20 cellular contexts compared by ENCODE assay signal in genomic region chr20:25864326-25864970, GRCh38.
DNase-seq lines count a peak whose midpoint lies in the region; ATAC-seq and TF ChIP-seq lines count a peak whose summit lies in the region.
"Had no signal": no experiment of that assay in that cellular context is flagged by ENCODE, and none has a peak within 500 bp of the region (broad histone marks: within the 10 kb centered on the region; RNA-seq: fewer than 3 reads in every experiment).

No MANE protein-coding gene starts in this region.

- intact Hi-C loops in natural killer cell (cut with micrococcal nuclease), result no loop called here
- intact Hi-C loops in sciatic nerve (cut with DNase I), result no loop called here
- intact Hi-C loops in sigmoid colon (cut with DNase I), result no loop called here

- peaks cover 84% of the 10 kb centered on the region for H3K4me1 Mint-ChIP-seq in stimulated activated naive CD8-positive, alpha-beta T cell treated with anti-CD3 and anti-CD28 coated beads, Interleukin-15, amount 100 ng/mL, for 72 hours
- peaks cover 22% of the 10 kb centered on the region for H3K4me1 Mint-ChIP-seq in activated T-helper 17 cell treated with anti-CD3 and anti-CD28 coated beads, Interleukin-2, amount 50 U/mL, for 72 hours
- H3K4me1 Mint-ChIP-seq in natural killer cell, result peaks cover 60 to 85% of the 10 kb centered on the region in 2 donors

- H3K9me3 Mint-ChIP-seq in stimulated activated naive CD8-positive, alpha-beta T cell treated with anti-CD3 and anti-CD28 coated beads, Interleukin-15, amount 100 ng/mL, for 72 hours, result no peaks in the 10 kb centered on the region
- no peaks in the 10 kb centered on the region for H3K9me3 Mint-ChIP-seq in activated T-helper 17 cell treated with anti-CD3 and anti-CD28 coated beads, Interleukin-2, amount 50 U/mL, for 72 hours
- H3K9me3 Mint-ChIP-seq in natural killer cell, result no peaks in the 10 kb centered on the region

- H3K27me3 Mint-ChIP-seq in stimulated activated naive CD8-positive, alpha-beta T cell treated with anti-CD3 and anti-CD28 coated beads, Interleukin-15, amount 100 ng/mL, for 72 hours, result peaks cover 94% of the 10 kb centered on the region
- H3K27me3 Mint-ChIP-seq in activated T-helper 17 cell treated with anti-CD3 and anti-CD28 coated beads, Interleukin-2, amount 50 U/mL, for 72 hours, result peaks cover 48% of the 10 kb centered on the region
- H3K27me3 Mint-ChIP-seq in natural killer cell (ENCODE audit: low read depth in 2 of 2), result peaks cover 60 to 65% of the 10 kb centered on the region in 2 donors

- DNase-seq in stimulated activated naive CD8-positive, alpha-beta T cell treated with anti-CD3 and anti-CD28 coated beads, Interleukin-15, amount 100 ng/mL, for 72 hours, result no peak
- DNase-seq in stimulated activated naive CD8-positive, alpha-beta T cell treated with anti-CD3 and anti-CD28 coated beads, Interleukin-15, Interleukin-2, amounts not matched to agents 100 U/mL and 50 U/mL, for 24 hours, result no peak
- DNase-seq in natural killer cell, result no peak
- no peak for DNase-seq in sciatic nerve (ENCODE audit: low spot score)
- DNase-seq in NCI-H345 treated with DMSO at 0.1 percent for 48 hours (lab: John Stamatoyannopoulos, UW; ENCODE audit: unreplicated experiment), result no peak
- no peak for DNase-seq in erythroblast (lab: John Stamatoyannopoulos, UW)
- DNase-seq in sigmoid colon, result no peak
- DNase-seq: activated gamma-delta T cell; Calu3; KG1; mesenchymal stem cell; NCI-H2029 treated with DMSO at 0.1 percent for 48 hours; NCI-H510A; stimulated activated CD4-positive, alpha-beta T cell treated with anti-CD3 and anti-CD28 coated beads, Interleukin-1b, Interleukin-23, amount 100 ng/mL, for 48 hours; stomach; uterus had no signal

- WGBS in sigmoid colon, 2 donors, result 59 to 69% methylated on average over 15 of the region's 15 CpGs

- no peak overlapping the region for H3K4me3 ChIP-seq in sigmoid colon
- H3K4me3 ChIP-seq: hepatocyte, uterus had no signal

- H3K4me1 ChIP-seq in sigmoid colon, result peaks cover 0 to 63% (median 57%) of the 10 kb centered on the region in 4 donors

- peaks cover 0 to 6% (median 0%) of the 10 kb centered on the region in 3 donors for H3K27me3 ChIP-seq in sigmoid colon

- TF ChIP-seq POLR2A in erythroblast (IDR thresholded peaks at IDR 0.05; ENCODE audit: low read length) (no peak), sigmoid colon (IDR thresholded peaks at IDR 0.05) (no peak)

- no peak for ATAC-seq in stimulated activated naive CD8-positive, alpha-beta T cell treated with anti-CD3 and anti-CD28 coated beads, Interleukin-15, amount 100 ng/mL, for 72 hours
- no peak for ATAC-seq in stimulated activated naive CD8-positive, alpha-beta T cell treated with anti-CD3 and anti-CD28 coated beads, Interleukin-15, Interleukin-2, amounts not matched to agents 100 U/mL and 50 U/mL, for 24 hours
- no peak for ATAC-seq in activated T-helper 17 cell treated with anti-CD3 and anti-CD28 coated beads, Interleukin-2, amount 50 U/mL, for 72 hours (replicated peaks)
- ATAC-seq in natural killer cell (no peak), sciatic nerve (no peak)
- ATAC-seq: right cardiac atrium had no signal

- TF ChIP-seq EP300 in sigmoid colon (IDR thresholded peaks at IDR 0.05), result no peak

- H3K27ac ChIP-seq in sigmoid colon, result no peak overlapping the region
- H3K27ac ChIP-seq: hepatocyte, neutrophil, stomach, uterus had no signal

- peak overlapping the region; percentile 1 to 81 for H3K4me3 Mint-ChIP-seq in stimulated activated naive CD8-positive, alpha-beta T cell treated with anti-CD3 and anti-CD28 coated beads, Interleukin-15, amount 100 ng/mL, for 72 hours
- H3K4me3 Mint-ChIP-seq in activated T-helper 17 cell treated with anti-CD3 and anti-CD28 coated beads, Interleukin-2, amount 50 U/mL, for 72 hours, result peak overlapping the region; percentile 58
- H3K4me3 Mint-ChIP-seq in natural killer cell, result peak overlapping the region; percentile 70

- TF ChIP-seq CTCF in natural killer cell (IDR thresholded peaks at IDR 0.05) (no peak), sigmoid colon (IDR thresholded peaks at IDR 0.05) (no peak)

- no peaks in the 10 kb centered on the region for H3K36me3 Mint-ChIP-seq in activated T-helper 17 cell treated with anti-CD3 and anti-CD28 coated beads, Interleukin-2, amount 50 U/mL, for 72 hours (ENCODE audit: low read depth)
- H3K36me3 Mint-ChIP-seq in natural killer cell, result no peaks in the 10 kb centered on the region

- no peak overlapping the region for H3K27ac Mint-ChIP-seq in stimulated activated naive CD8-positive, alpha-beta T cell treated with anti-CD3 and anti-CD28 coated beads, Interleukin-15, amount 100 ng/mL, for 72 hours
- H3K27ac Mint-ChIP-seq in activated T-helper 17 cell treated with anti-CD3 and anti-CD28 coated beads, Interleukin-2, amount 50 U/mL, for 72 hours, result no peak overlapping the region
- H3K27ac Mint-ChIP-seq in natural killer cell, result peak overlapping the region in 1 of 2 donors; percentile 58

- H3K36me3 ChIP-seq in sigmoid colon, result no peaks in the 10 kb centered on the region
- H3K36me3 ChIP-seq: neutrophil, stomach, uterus had no signal

- H3K9me3 ChIP-seq in sigmoid colon, result no peaks in the 10 kb centered on the region
- H3K9me3 ChIP-seq: neutrophil, stomach, uterus had no signal
